In the genomic region with DNA sequence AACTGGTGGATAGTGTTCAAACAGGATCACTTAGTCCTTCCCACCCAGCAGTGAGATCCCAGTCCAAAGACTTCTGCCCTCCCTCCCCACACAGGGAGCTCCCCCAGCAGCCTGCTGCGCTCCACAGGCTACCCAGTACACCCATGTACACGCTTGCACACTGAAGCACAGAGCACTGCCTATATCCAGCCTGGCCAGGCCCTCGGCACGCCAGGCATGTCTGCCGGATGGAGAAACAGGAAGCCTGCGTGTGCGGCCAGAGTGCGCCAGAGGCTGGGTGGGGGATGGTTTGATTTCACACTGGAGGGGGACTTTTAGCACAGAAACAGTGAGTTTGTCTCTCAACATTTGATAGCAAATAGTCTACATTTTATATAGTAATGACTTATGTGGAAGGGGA, we compare ENCODE assay signal across 25 cellular contexts.
DNase-seq lines count a peak whose midpoint lies in the region; ATAC-seq and TF ChIP-seq lines count a peak whose summit lies in the region.
"Had no signal": no experiment of that assay in that cellular context is flagged by ENCODE, and none has a peak within 500 bp of the region (broad histone marks: within the 10 kb centered on the region; RNA-seq: fewer than 3 reads in every experiment).

No MANE protein-coding gene starts in this region.

- DNase-seq in ELR (ENCODE audit: low read depth) (peak; percentile 33), NB4 (ENCODE audit: low read depth) (peak; percentile 22), astrocyte of the spinal cord (ENCODE audit: low read depth, low spot score) (peak; percentile 24), lung microvascular endothelial cell (ENCODE audit: low read depth in 2 of 2) (peak; percentile 75 to 86), DMS79 treated with DMSO at 0.1 percent for 48 hours (lab: John Stamatoyannopoulos, UW) (no peak), islet precursor cell (no peak)
- no peak for DNase-seq in CD8-positive, alpha-beta memory T cell
- DNase-seq: activated CD4-positive, CD25-positive, alpha-beta regulatory T cell treated with anti-CD3 and anti-CD28 coated beads, Interleukin-2, amount 50 U/mL, for 72 hours; activated naive CD8-positive, alpha-beta T cell treated with anti-CD3 and anti-CD28 coated beads, Interleukin-2, amount 10 ng/mL, durations not matched to agents 7 days and 5 days; dorsolateral prefrontal cortex; head of caudate nucleus; mesenchymal stem cell; naive thymus-derived CD8-positive, alpha-beta T cell; NCI-H187; NCI-H446 treated with DMSO at 0.1 percent for 48 hours; SHP77; stimulated activated CD4-positive, alpha-beta T cell treated with anti-CD3 and anti-CD28 coated beads, Interleukin-4, amount 100 ng/mL, for 4 hours had no signal

- POLR2A ChIA-PET in CD8-positive, alpha-beta memory T cell (lab: Charles Lee), result no interaction called here

- H3K9me3 Mint-ChIP-seq in CD8-positive, alpha-beta memory T cell, result peaks cover 2 to 28% (median 10%) of the 10 kb centered on the region in 5 donors
- H3K9me3 Mint-ChIP-seq: activated T-helper 1 cell treated with anti-CD3 and anti-CD28 coated beads, Interleukin-12 subunit alpha, Interleukin-12 subunit beta, Interleukin-2, Interleukin-4 antibody, amounts not matched to agents 30 ng/mL and 10 ng/mL and 1 ng/mL, durations not matched to agents 14 hours and 24 hours and 36 hours; T-helper 1 cell treated with Interleukin-12 subunit alpha and Interleukin-12 subunit beta and Interleukin-4 antibody, amounts not matched to agents 30 μg/mL and 1 μg/mL, for 36 hours had no signal

- H3K36me3 ChIP-seq in CD8-positive, alpha-beta memory T cell (ENCODE audit: insufficient read depth, low read length), result no peaks in the 10 kb centered on the region
- H3K36me3 ChIP-seq: cardiac muscle cell, esophagus muscularis mucosa, vagina had no signal

- no peaks in the 10 kb centered on the region for H3K36me3 Mint-ChIP-seq in CD8-positive, alpha-beta memory T cell
- H3K36me3 Mint-ChIP-seq: activated naive CD8-positive, alpha-beta T cell treated with anti-CD3 and anti-CD28 coated beads, Interleukin-2, amount 10 ng/mL, durations not matched to agents 7 days and 5 days; naive thymus-derived CD8-positive, alpha-beta T cell had no signal

- H3K4me3 Mint-ChIP-seq in CD8-positive, alpha-beta memory T cell, result no peak overlapping the region
- H3K4me3 Mint-ChIP-seq: activated naive CD8-positive, alpha-beta T cell treated with anti-CD3 and anti-CD28 coated beads, Interleukin-2, amount 10 ng/mL, durations not matched to agents 7 days and 5 days; activated T-helper 1 cell treated with anti-CD3 and anti-CD28 coated beads, Interleukin-12 subunit alpha, Interleukin-12 subunit beta, Interleukin-2, Interleukin-4 antibody, amounts not matched to agents 30 ng/mL and 10 ng/mL and 1 ng/mL, durations not matched to agents 14 hours and 24 hours and 36 hours; naive thymus-derived CD8-positive, alpha-beta T cell; T-helper 1 cell treated with Interleukin-12 subunit alpha and Interleukin-12 subunit beta and Interleukin-4 antibody, amounts not matched to agents 30 μg/mL and 1 μg/mL, for 36 hours had no signal

- H3K27ac ChIP-seq in CD8-positive, alpha-beta memory T cell (ENCODE audit: low read depth, low read length), result no peak overlapping the region
- H3K27ac ChIP-seq: cardiac muscle cell, dorsolateral prefrontal cortex, esophagus muscularis mucosa, skin epidermis, vagina had no signal

- H3K27ac Mint-ChIP-seq in CD8-positive, alpha-beta memory T cell, result no peak overlapping the region
- H3K27ac Mint-ChIP-seq: activated naive CD8-positive, alpha-beta T cell treated with anti-CD3 and anti-CD28 coated beads, Interleukin-2, amount 10 ng/mL, durations not matched to agents 7 days and 5 days; activated T-helper 1 cell treated with anti-CD3 and anti-CD28 coated beads, Interleukin-12 subunit alpha, Interleukin-12 subunit beta, Interleukin-2, Interleukin-4 antibody, amounts not matched to agents 30 ng/mL and 10 ng/mL and 1 ng/mL, durations not matched to agents 14 hours and 24 hours and 36 hours; naive thymus-derived CD8-positive, alpha-beta T cell; T-helper 1 cell treated with Interleukin-12 subunit alpha and Interleukin-12 subunit beta and Interleukin-4 antibody, amounts not matched to agents 30 μg/mL and 1 μg/mL, for 36 hours had no signal

- H3K27me3 Mint-ChIP-seq in CD8-positive, alpha-beta memory T cell, result no peaks in the 10 kb centered on the region
- H3K27me3 Mint-ChIP-seq: activated naive CD8-positive, alpha-beta T cell treated with anti-CD3 and anti-CD28 coated beads, Interleukin-2, amount 10 ng/mL, durations not matched to agents 7 days and 5 days; naive thymus-derived CD8-positive, alpha-beta T cell had no signal

- CTCF ChIA-PET in CD8-positive, alpha-beta memory T cell (lab: Charles Lee), result no interaction called here

- H3K4me1 ChIP-seq in CD8-positive, alpha-beta memory T cell (ENCODE audit: insufficient read depth, low read length), result no peaks in the 10 kb centered on the region
- H3K4me1 ChIP-seq: esophagus muscularis mucosa, vagina had no signal

- H3K4me3 ChIP-seq in NB4 (ENCODE audit: low read depth, low read length), result no peak overlapping the region
- H3K4me3 ChIP-seq in astrocyte of the spinal cord (ENCODE audit: low read depth, low read length), result no peak overlapping the region
- H3K4me3 ChIP-seq in CD8-positive, alpha-beta memory T cell (ENCODE audit: low read length), result no peak overlapping the region
- H3K4me3 ChIP-seq: cardiac muscle cell, dorsolateral prefrontal cortex, esophagus muscularis mucosa, GM12878, skin epidermis, vagina had no signal

- in situ Hi-C loops in astrocyte of the spinal cord (cut with HindIII; ENCODE audit: low sequenced_read_pairs), result no loop called here

- TF ChIP-seq POLR2A in NB4 (IDR thresholded peaks at IDR 0.05; ENCODE audit: extremely low read depth, insufficient read length), result no peak

- no peaks in the 10 kb centered on the region for H3K27me3 ChIP-seq in CD8-positive, alpha-beta memory T cell (ENCODE audit: insufficient read depth, low read length, poor library complexity, severe bottlenecking)
- H3K27me3 ChIP-seq: cardiac muscle cell, dorsolateral prefrontal cortex, esophagus muscularis mucosa, vagina had no signal

- no peak for ATAC-seq in GM21360 (IDR thresholded peaks at IDR 0.05; ENCODE audit: unreplicated experiment)
- ATAC-seq: GM12878; naive thymus-derived CD8-positive, alpha-beta T cell had no signal

- no peaks in the 10 kb centered on the region for H3K9me3 ChIP-seq in CD8-positive, alpha-beta memory T cell (ENCODE audit: low read length)
- H3K9me3 ChIP-seq: esophagus muscularis mucosa, vagina had no signal

- no peaks in the 10 kb centered on the region for H3K4me1 Mint-ChIP-seq in CD8-positive, alpha-beta memory T cell
- H3K4me1 Mint-ChIP-seq: activated naive CD8-positive, alpha-beta T cell treated with anti-CD3 and anti-CD28 coated beads, Interleukin-2, amount 10 ng/mL, durations not matched to agents 7 days and 5 days; naive thymus-derived CD8-positive, alpha-beta T cell had no signal

- TF ChIP-seq CTCF in NB4 (IDR thresholded peaks at IDR 0.05; ENCODE audit: low read depth, low read length) (no peak), astrocyte of the spinal cord (IDR thresholded peaks at IDR 0.05; ENCODE audit: low read depth, low read length) (no peak)

Comparison
In these comparisons a context has a peak if more than half of its experiments do, and no peak if none do; other contexts are left out.
1. DNase-seq: peak in ELR (single experiment), NB4 (single experiment), astrocyte of the spinal cord (single experiment) and lung microvascular endothelial cell (2 of 2); none in CD8-positive, alpha-beta memory T cell (0 of 5), DMS79 treated with DMSO at 0.1 percent for 48 hours (single experiment) and islet precursor cell (single experiment).